ENCODE assay signal across 15 cellular contexts in genomic region chr4:40870076-40870624, GRCh38.
DNase-seq lines count a peak whose midpoint lies in the region; ATAC-seq and TF ChIP-seq lines count a peak whose summit lies in the region.
"Had no signal": no experiment of that assay in that cellular context is flagged by ENCODE, and none has a peak within 500 bp of the region (broad histone marks: within the 10 kb centered on the region; RNA-seq: fewer than 3 reads in every experiment).

No MANE protein-coding gene starts in this region.

- H3K27me3 Mint-ChIP-seq in osteocyte (ENCODE audit: unreplicated experiment) = no peaks in the 10 kb centered on the region

- H3K9me3 ChIP-seq in HEK293 (ENCODE audit: control insufficient read depth, insufficient read depth, low read depth, low read length) = no peaks in the 10 kb centered on the region
- H3K9me3 ChIP-seq: A549, BE2C had no signal

- no peak overlapping the region for H3K4me3 ChIP-seq in HEK293 (ENCODE audit: low read depth, low read length)
- H3K4me3 ChIP-seq: A549, GM23248 had no signal

- no peaks in the 10 kb centered on the region for H3K36me3 ChIP-seq in HEK293 (ENCODE audit: control insufficient read depth in 2 of 2, insufficient read depth in 1 of 2, low read length in 2 of 2)
- H3K36me3 ChIP-seq: BE2C had no signal

- H3K4me1 ChIP-seq in HEK293 (ENCODE audit: control insufficient read depth, insufficient read depth, low read length) = no peaks in the 10 kb centered on the region
- H3K4me1 ChIP-seq: A549, BE2C had no signal

- H3K4me3 Mint-ChIP-seq in osteocyte (ENCODE audit: unreplicated experiment) = no peak overlapping the region
- H3K4me3 Mint-ChIP-seq: CD4-positive, alpha-beta memory T cell had no signal

- POLR2A ChIA-PET in HEK293 (lab: Yijun Ruan, JAX) = interaction anchor here (0.5 kb wide), 1 partner anchor 44 kb away, joined by 3 read pairs; no protein-coding TSS in a partner anchor

- no peak overlapping the region for H3K27ac Mint-ChIP-seq in osteocyte (ENCODE audit: unreplicated experiment)
- H3K27ac Mint-ChIP-seq: CD4-positive, alpha-beta memory T cell had no signal

- DNase-seq in M059J (ENCODE audit: low read depth) (peak; percentile 71), renal cortical epithelial cell (ENCODE audit: low read depth) (peak; percentile 8), osteocyte (ENCODE audit: extremely low spot score, unreplicated experiment) (no peak), retina (no peak)
- DNase-seq: BE2C; CD4-positive, alpha-beta memory T cell; DMS153; DMS79 treated with DMSO at 0.1 percent for 48 hours; EL; GM23248 had no signal

- peak; percentile 26; the same call in 1 of the 3 replicates for ATAC-seq in SK-N-SH treated with all-trans-retinoic acid at 6 μM for 48 hours
- ATAC-seq: A549, HCT116 had no signal

- H3K4me1 Mint-ChIP-seq in osteocyte (ENCODE audit: unreplicated experiment) = peaks cover 7% of the 10 kb centered on the region
- H3K4me1 Mint-ChIP-seq: CD4-positive, alpha-beta memory T cell had no signal

- TF ChIP-seq CTCF in HEK293 (tag by site-specific recombination; IDR thresholded peaks at IDR 0.05) = no peak
- no peak for TF ChIP-seq CTCF in osteocyte (IDR thresholded peaks at IDR 0.05)

- no peak overlapping the region for H3K27ac ChIP-seq in HEK293 (ENCODE audit: extremely low read depth, low read depth, low read length)
- H3K27ac ChIP-seq: A549, C4-2B, GM23248 had no signal

- H3K36me3 Mint-ChIP-seq in osteocyte (ENCODE audit: unreplicated experiment) = peaks cover 5% of the 10 kb centered on the region
- H3K36me3 Mint-ChIP-seq: CD4-positive, alpha-beta memory T cell had no signal

- no peaks in the 10 kb centered on the region for H3K9me3 Mint-ChIP-seq in osteocyte (ENCODE audit: unreplicated experiment)

- CTCF ChIA-PET in HEK293 (lab: Yijun Ruan, JAX) = no interaction called here

TF ChIP-seq in HEK293, 187 proteins besides CTCF, POLR2A, EP300 and RAD21:
- TF ChIP-seq ZNF138 (tag by site-specific recombination; IDR thresholded peaks at IDR 0.05; ENCODE audit: borderline replicate concordance) (no peak), ZBTB20 (tag by site-specific recombination; IDR thresholded peaks at IDR 0.05) (peak; percentile 59; the same call in 1 of the 2 replicates)
TF ChIP-seq in HEK293: peak in this region for 1.

TF ChIP-seq in SK-N-SH treated with all-trans-retinoic acid at 6 μM for 48 hours, 23 proteins besides CTCF, POLR2A, EP300 and RAD21:
- TF ChIP-seq ZNF8 (CRISPR knock-in tag; IDR thresholded peaks at IDR 0.05) (no peak), ZFP30 (CRISPR knock-in tag; IDR thresholded peaks at IDR 0.05) (no peak), ZC3H10 (CRISPR knock-in tag; IDR thresholded peaks at IDR 0.05) (no peak), ZNF70 (CRISPR knock-in tag; IDR thresholded peaks at IDR 0.05) (no peak), ZNF565 (CRISPR knock-in tag; conservative IDR thresholded peaks at IDR 0.05; ENCODE audit: low read depth) (no peak), SNAI2 (CRISPR knock-in tag; IDR thresholded peaks at IDR 0.05) (no peak)

Comparison
In these comparisons a context has a peak if more than half of its experiments do, and no peak if none do; other contexts are left out.
1. DNase-seq: peak in M059J (single experiment) and renal cortical epithelial cell (single experiment); none in osteocyte (single experiment) and retina (single experiment).